8 cellular contexts compared by ENCODE assay signal in the genomic region with DNA sequence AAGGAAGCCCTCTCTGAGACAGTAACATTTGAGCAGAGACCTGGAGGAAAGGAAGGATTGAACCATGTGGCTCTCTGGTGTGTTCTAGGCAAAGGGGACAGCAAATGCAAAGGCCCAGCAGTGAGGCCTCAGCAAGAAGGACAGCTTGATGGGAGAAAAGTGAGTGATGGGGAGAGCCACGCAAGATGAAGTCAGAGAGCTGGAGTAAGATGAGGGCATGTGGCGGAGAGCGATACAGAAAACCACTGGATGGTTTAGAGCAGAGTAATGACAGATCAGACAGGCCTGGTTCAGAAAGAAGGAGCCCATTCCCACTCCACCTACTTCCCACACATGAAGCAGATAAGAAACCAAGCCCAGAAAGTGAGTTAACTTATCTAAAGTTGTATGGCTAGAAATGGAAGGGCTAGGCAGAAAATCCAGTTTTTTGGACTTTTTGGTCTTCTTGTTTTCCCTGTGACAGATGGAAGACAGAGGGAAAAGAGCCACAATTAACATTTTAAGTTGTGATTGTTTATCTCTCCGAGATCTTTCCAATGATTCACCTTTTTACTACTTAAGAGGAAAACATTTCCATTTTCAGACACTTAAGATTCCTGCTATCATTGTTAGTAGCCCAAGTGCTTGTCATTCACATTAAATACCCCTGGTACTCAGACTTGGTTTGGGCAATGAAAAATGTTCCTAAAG. TPM values are rescaled to one million over a fixed set of nuclear protein-coding genes. Genes with fewer than 3 reads are reported as not detected.
DNase-seq lines count a peak whose midpoint lies in the region; ATAC-seq and TF ChIP-seq lines count a peak whose summit lies in the region.

No MANE protein-coding gene starts in this region.

- H3K9me3 Mint-ChIP-seq in activated naive CD4-positive, alpha-beta T cell treated with anti-CD3 and anti-CD28 coated beads, Interleukin-2, amount 50 U/mL, for 24 hours, result no peaks in the 10 kb centered on the region
- peaks cover 4% of the 10 kb centered on the region for H3K9me3 Mint-ChIP-seq in activated naive CD8-positive, alpha-beta T cell treated with anti-CD3 and anti-CD28 coated beads, Interleukin-2, amount 50 U/mL, for 24 hours

- no peak for TF ChIP-seq EP300 in tibial nerve (IDR thresholded peaks at IDR 0.05)

- H3K27ac Mint-ChIP-seq in activated naive CD4-positive, alpha-beta T cell treated with anti-CD3 and anti-CD28 coated beads, Interleukin-2, amount 50 U/mL, for 24 hours, result peak overlapping the region; percentile 97
- peak overlapping the region; percentile 83 for H3K27ac Mint-ChIP-seq in activated naive CD8-positive, alpha-beta T cell treated with anti-CD3 and anti-CD28 coated beads, Interleukin-2, amount 50 U/mL, for 24 hours

- peaks cover 2% of the 10 kb centered on the region for H3K36me3 Mint-ChIP-seq in activated naive CD4-positive, alpha-beta T cell treated with anti-CD3 and anti-CD28 coated beads, Interleukin-2, amount 50 U/mL, for 24 hours
- peaks cover 3% of the 10 kb centered on the region for H3K36me3 Mint-ChIP-seq in activated naive CD8-positive, alpha-beta T cell treated with anti-CD3 and anti-CD28 coated beads, Interleukin-2, amount 50 U/mL, for 24 hours (ENCODE audit: low read depth)

- H3K27me3 Mint-ChIP-seq in activated naive CD4-positive, alpha-beta T cell treated with anti-CD3 and anti-CD28 coated beads, Interleukin-2, amount 50 U/mL, for 24 hours, result no peaks in the 10 kb centered on the region
- H3K27me3 Mint-ChIP-seq in activated naive CD8-positive, alpha-beta T cell treated with anti-CD3 and anti-CD28 coated beads, Interleukin-2, amount 50 U/mL, for 24 hours, result peaks cover 2% of the 10 kb centered on the region

- peaks cover 71% of the 10 kb centered on the region for H3K4me1 Mint-ChIP-seq in activated naive CD4-positive, alpha-beta T cell treated with anti-CD3 and anti-CD28 coated beads, Interleukin-2, amount 50 U/mL, for 24 hours
- H3K4me1 Mint-ChIP-seq in activated naive CD8-positive, alpha-beta T cell treated with anti-CD3 and anti-CD28 coated beads, Interleukin-2, amount 50 U/mL, for 24 hours, result peaks cover 40% of the 10 kb centered on the region

- WGBS in tibial nerve, 2 donors, result 91 to 92% methylated on average over 4 of the region's 4 CpGs

- peak overlapping the region in 2 of 4 donors; percentile 59 to 77 for H3K27ac ChIP-seq in tibial nerve

- peak overlapping the region; percentile 84 for H3K4me3 ChIP-seq in kidney epithelial cell (ENCODE audit: low read depth, low read length)
- H3K4me3 ChIP-seq in tibial nerve, result peak overlapping the region; percentile 40 to 92 (median 86)

- no peak for DNase-seq in activated naive CD4-positive, alpha-beta T cell treated with Interleukin-2 at 50 U/mL for 16 hours
- DNase-seq in activated naive CD8-positive, alpha-beta T cell treated with anti-CD3 and anti-CD28 coated beads, Interleukin-2, amount 50 U/mL, for 24 hours, result no peak
- DNase-seq in kidney epithelial cell (ENCODE audit: low read depth) (no peak), tibial nerve (ENCODE audit: low spot score in 2 of 2) (no peak), GM19240 (ENCODE audit: insufficient read length, low spot score) (no peak)

- no peaks in the 10 kb centered on the region for H3K36me3 ChIP-seq in kidney epithelial cell (ENCODE audit: control insufficient read depth, insufficient read depth, low read length)
- H3K36me3 ChIP-seq in tibial nerve, result no peaks in the 10 kb centered on the region

- H3K27me3 ChIP-seq in kidney epithelial cell (ENCODE audit: control insufficient read depth, insufficient read depth, low read length), result no peaks in the 10 kb centered on the region
- peaks cover 0 to 9% of the 10 kb centered on the region in 2 donors for H3K27me3 ChIP-seq in tibial nerve

- H3K4me1 ChIP-seq in tibial nerve, result peaks cover 0 to 23% (median 11%) of the 10 kb centered on the region in 4 donors

- no peak for TF ChIP-seq CTCF in kidney epithelial cell (IDR thresholded peaks at IDR 0.05; ENCODE audit: insufficient read depth, low read length, poor library complexity, severe bottlenecking)
- no peak for TF ChIP-seq CTCF in tibial nerve (IDR thresholded peaks at IDR 0.05)

- no peak for ATAC-seq in activated naive CD8-positive, alpha-beta T cell treated with anti-CD3 and anti-CD28 coated beads, Interleukin-2, amount 50 U/mL, for 24 hours
- ATAC-seq in GM21367 (IDR thresholded peaks at IDR 0.05; ENCODE audit: unreplicated experiment), result no peak
- no peak for ATAC-seq in HG03469 (IDR thresholded peaks at IDR 0.05; ENCODE audit: unreplicated experiment)

- no peak for TF ChIP-seq POLR2A in tibial nerve (IDR thresholded peaks at IDR 0.05)

- H3K9me3 ChIP-seq in tibial nerve, result no peaks in the 10 kb centered on the region

- peak overlapping the region; percentile 93 for H3K4me3 Mint-ChIP-seq in activated naive CD4-positive, alpha-beta T cell treated with anti-CD3 and anti-CD28 coated beads, Interleukin-2, amount 50 U/mL, for 24 hours
- H3K4me3 Mint-ChIP-seq in activated naive CD8-positive, alpha-beta T cell treated with anti-CD3 and anti-CD28 coated beads, Interleukin-2, amount 50 U/mL, for 24 hours, result peak overlapping the region; percentile 86

RNA-seq across cellular contexts. Expression of gene SNPH, which starts 0.7 kb away (rescaled TPM):
- total RNA-seq in kidney epithelial cell (7.1 and 8.3 TPM in 2 replicates), tibial nerve (1 to 10 TPM; 4.5 to 7.4 (median 6.9) TPM)

RNA-seq across cellular contexts. Expression of gene RAD21L1, which starts 39.5 kb away (rescaled TPM):
- total RNA-seq in kidney epithelial cell, result not detected in 2 replicates
- total RNA-seq in tibial nerve, result under 1 TPM in 1 of 4 donors, not detected in 3; 0.39 TPM
